9 cellular contexts compared by ENCODE assay signal in the genomic region with DNA sequence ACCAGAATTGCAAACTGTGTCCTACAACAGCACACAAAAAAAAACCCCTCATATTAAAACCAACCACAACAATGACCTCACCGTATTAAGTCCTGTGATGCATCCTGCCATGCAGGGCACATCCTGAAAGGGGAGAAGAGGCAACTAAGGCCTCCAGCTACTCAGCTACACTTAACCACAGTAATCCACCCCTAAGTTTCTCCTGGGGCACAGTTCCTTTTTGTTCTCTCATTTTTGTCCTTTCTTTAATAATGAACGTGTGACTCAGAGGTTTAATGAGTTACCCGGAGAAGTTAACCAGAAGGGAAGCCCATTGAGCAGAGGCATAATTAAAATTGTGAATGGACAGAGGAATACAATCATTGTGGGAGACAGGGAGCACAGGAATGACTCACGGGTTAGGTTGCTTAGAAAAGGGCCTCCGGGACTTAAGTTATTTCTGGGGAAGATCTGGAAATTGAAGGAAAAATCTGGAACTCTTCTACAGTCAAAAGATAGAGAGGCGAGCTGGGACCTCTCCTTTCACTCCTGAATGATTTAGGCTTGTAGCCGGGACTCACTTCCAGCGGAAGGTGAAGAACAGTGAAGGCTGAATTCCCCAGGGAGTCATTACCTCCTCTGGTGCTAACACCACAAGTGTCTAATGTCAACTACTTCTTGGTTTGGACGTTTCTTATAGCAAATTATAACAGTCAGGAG. TPM values are rescaled to one million over a fixed set of nuclear protein-coding genes. Genes with fewer than 3 reads are reported as not detected.
DNase-seq lines count a peak whose midpoint lies in the region; ATAC-seq, FAIRE-seq and TF ChIP-seq lines count a peak whose summit lies in the region.
"Had no signal": no experiment of that assay in that cellular context is flagged by ENCODE, and none has a peak within 500 bp of the region (broad histone marks: within the 10 kb centered on the region; RNA-seq: fewer than 3 reads in every experiment).

No MANE protein-coding gene starts in this region.

- ATAC-seq in activated T-cell treated with anti-CD3 and anti-CD28 coated beads, Interleukin-2, amount 50 U/mL, for 72 hours (replicated peaks in 1 of 2), result peak; percentile 54 to 68

- no peak overlapping the region for H3K27ac Mint-ChIP-seq in activated T-cell treated with anti-CD3 and anti-CD28 coated beads, Interleukin-2, amount 50 U/mL, for 72 hours
- H3K27ac Mint-ChIP-seq: dendritic cell treated with granulocyte-macrophage colony-stimulating factor and Interleukin-4, amounts not matched to agents 40 ng/mL and 50 ng/mL, for 4 days had no signal

- CTCF ChIA-PET in AG04449 (lab: Yijun Ruan, JAX), result no interaction called here

- H3K27me3 Mint-ChIP-seq in activated T-cell treated with anti-CD3 and anti-CD28 coated beads, Interleukin-2, amount 50 U/mL, for 72 hours (ENCODE audit: low read depth), result no peaks in the 10 kb centered on the region
- H3K27me3 Mint-ChIP-seq: dendritic cell treated with granulocyte-macrophage colony-stimulating factor and Interleukin-4, amounts not matched to agents 40 ng/mL and 50 ng/mL, for 4 days had no signal

- H3K9me3 Mint-ChIP-seq in activated T-cell treated with anti-CD3 and anti-CD28 coated beads, Interleukin-2, amount 50 U/mL, for 72 hours, result peaks cover 12 to 15% of the 10 kb centered on the region in 2 donors

- H3K4me1 Mint-ChIP-seq in activated T-cell treated with anti-CD3 and anti-CD28 coated beads, Interleukin-2, amount 50 U/mL, for 72 hours (ENCODE audit: low read depth), result peaks cover 41% of the 10 kb centered on the region

- FAIRE-seq in GM19239 (lab: Jason Lieb, UNC), result peak; percentile 96

- no peak for TF ChIP-seq CTCF in AG04449 (IDR thresholded peaks at IDR 0.05; ENCODE audit: insufficient read depth, low read length, missing control alignments)

- no peak overlapping the region for H3K4me3 ChIP-seq in AG04449 (ENCODE audit: low read depth, low read length)

- DNase-seq in AG04449 (ENCODE audit: low read depth, low spot score), result peak; percentile 72
- peak; percentile 47 for DNase-seq in GM19239 (ENCODE audit: insufficient read length, low spot score)
- DNase-seq in HK-2 (ENCODE audit: unreplicated experiment), result peak; percentile 67
- peak in 1 of 2 donors; percentile 2 for DNase-seq in activated T-cell treated with anti-CD3 and anti-CD28 coated beads, Interleukin-2, amount 50 U/mL, for 72 hours
- DNase-seq in mucosa of gallbladder (ENCODE audit: low spot score), result peak; percentile 17
- no peak for DNase-seq in NCI-H2029 (lab: John Stamatoyannopoulos, UW)
- no peak for DNase-seq in NCI-H748 treated with DMSO at 0.1 percent for 48 hours (lab: John Stamatoyannopoulos, UW)
- no peak for DNase-seq in T-helper 9 cell

- no peak overlapping the region for H3K4me3 Mint-ChIP-seq in activated T-cell treated with anti-CD3 and anti-CD28 coated beads, Interleukin-2, amount 50 U/mL, for 72 hours
- H3K4me3 Mint-ChIP-seq: dendritic cell treated with granulocyte-macrophage colony-stimulating factor and Interleukin-4, amounts not matched to agents 40 ng/mL and 50 ng/mL, for 4 days had no signal

- POLR2A ChIA-PET in AG04449 (lab: Yijun Ruan, JAX), result interaction anchor here (0.6 kb wide), 1 partner anchor 640 kb away, joined by 3 read pairs; no protein-coding TSS in a partner anchor

- H3K36me3 Mint-ChIP-seq in activated T-cell treated with anti-CD3 and anti-CD28 coated beads, Interleukin-2, amount 50 U/mL, for 72 hours (ENCODE audit: insufficient read depth in 2 of 2), result peaks cover 12 to 26% of the 10 kb centered on the region in 2 donors

RNA-seq across cellular contexts. Expression of a gene that starts 36.9 kb away (rescaled TPM):
- total RNA-seq in activated T-cell treated with anti-CD3 and anti-CD28 coated beads, Interleukin-2, amount 50 U/mL, for 72 hours, result 10 to 100 TPM; 22.8 to 29.2 TPM
- total RNA-seq in mucosa of gallbladder, result 8.7 TPM

Comparison
In these comparisons a context has a peak if more than half of its experiments do, and no peak if none do; other contexts are left out.
1. DNase-seq: peak in AG04449 (single experiment), GM19239 (single experiment), HK-2 (single experiment) and mucosa of gallbladder (single experiment); none in NCI-H2029 (single experiment), NCI-H748 treated with DMSO at 0.1 percent for 48 hours (single experiment) and T-helper 9 cell (single experiment).